8 cellular contexts compared by ENCODE assay signal in the genomic region with DNA sequence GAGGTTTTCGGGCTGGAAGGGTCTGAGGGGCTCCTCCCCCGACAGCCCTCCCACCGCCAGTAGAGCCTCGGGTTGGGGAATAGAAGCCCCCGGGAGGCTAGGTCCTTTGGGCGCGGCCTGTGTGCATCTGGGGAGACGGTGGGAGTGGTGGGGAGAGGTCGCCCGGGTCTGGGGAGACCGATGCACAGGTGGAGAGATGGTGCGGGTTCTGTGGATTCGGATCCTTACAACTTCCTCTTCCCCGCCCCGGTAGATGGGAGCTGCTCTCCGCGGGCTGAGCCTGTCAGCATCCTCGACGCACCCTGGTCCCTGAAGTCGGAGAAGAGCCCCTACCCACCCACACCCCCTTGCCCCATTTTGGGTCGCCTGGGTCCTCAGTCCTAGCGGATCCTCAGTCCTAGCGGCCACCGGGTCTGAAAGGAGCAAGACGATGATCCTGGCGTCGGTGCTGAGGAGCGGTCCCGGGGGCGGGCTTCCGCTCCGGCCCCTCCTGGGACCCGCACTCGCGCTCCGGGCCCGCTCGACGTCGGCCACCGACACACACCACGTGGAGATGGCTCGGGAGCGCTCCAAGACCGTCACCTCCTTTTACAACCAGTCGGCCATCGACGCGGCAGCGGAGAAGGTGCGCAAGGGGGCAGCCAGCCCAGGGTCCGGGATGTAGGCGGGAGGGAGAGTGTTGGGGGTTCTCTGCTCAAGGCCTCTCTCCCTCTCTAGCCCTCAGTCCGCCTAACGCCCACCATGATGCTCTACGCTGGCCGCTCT. TPM values are rescaled to one million over a fixed set of nuclear protein-coding genes. Genes with fewer than 3 reads are reported as not detected.
DNase-seq lines count a peak whose midpoint lies in the region; ATAC-seq and TF ChIP-seq lines count a peak whose summit lies in the region.

No MANE protein-coding gene starts in this region.

- no peak for ATAC-seq in effector memory CD8-positive, alpha-beta T cell (replicated peaks)
- no peak for ATAC-seq in natural killer cell treated with Interleukin-12 subunit alpha and Interleukin-12 subunit beta and Interleukin-15 and Interleukin-18, amount 100 ng/mL, for 72 hours
- no peak for ATAC-seq in HG03139 (IDR thresholded peaks at IDR 0.05; ENCODE audit: unreplicated experiment)
- no peak for ATAC-seq in GM18517 (IDR thresholded peaks at IDR 0.05; ENCODE audit: unreplicated experiment)

- H3K27me3 ChIP-seq in BLaER1 treated with 17β-estradiol and CSF1 and Interleukin-3, amounts not matched to agents 10 nM and 100 nM: no peaks in the 10 kb centered on the region
- H3K27me3 ChIP-seq in MM.1S (replicated peaks; ENCODE audit: insufficient read depth, low read length): no peaks in the 10 kb centered on the region

- no peaks in the 10 kb centered on the region for H3K9me3 ChIP-seq in BLaER1 treated with 17β-estradiol and CSF1 and Interleukin-3, amounts not matched to agents 10 nM and 100 nM (replicated peaks in 1 of 11)
- H3K9me3 ChIP-seq in MM.1S (replicated peaks; ENCODE audit: insufficient read depth, low read length): no peaks in the 10 kb centered on the region

- no peaks in the 10 kb centered on the region for H3K9me3 Mint-ChIP-seq in effector memory CD8-positive, alpha-beta T cell
- H3K9me3 Mint-ChIP-seq in natural killer cell treated with Interleukin-12 subunit alpha and Interleukin-12 subunit beta and Interleukin-15 and Interleukin-18, amount 100 ng/mL, for 72 hours: no peaks in the 10 kb centered on the region

- peaks cover 18% of the 10 kb centered on the region for H3K36me3 Mint-ChIP-seq in effector memory CD8-positive, alpha-beta T cell (ENCODE audit: insufficient read depth)
- H3K36me3 Mint-ChIP-seq in natural killer cell treated with Interleukin-12 subunit alpha and Interleukin-12 subunit beta and Interleukin-15 and Interleukin-18, amount 100 ng/mL, for 72 hours: no peaks in the 10 kb centered on the region

- H3K9me2 ChIP-seq in MM.1S (replicated peaks; ENCODE audit: insufficient read depth, low read length): no peaks in the 10 kb centered on the region

- peak overlapping the region; percentile 86 to 88 for H3K4me3 Mint-ChIP-seq in effector memory CD8-positive, alpha-beta T cell
- peak overlapping the region; percentile 87 for H3K4me3 Mint-ChIP-seq in natural killer cell treated with Interleukin-12 subunit alpha and Interleukin-12 subunit beta and Interleukin-15 and Interleukin-18, amount 100 ng/mL, for 72 hours

- no peaks in the 10 kb centered on the region for H3K27me3 Mint-ChIP-seq in effector memory CD8-positive, alpha-beta T cell
- no peaks in the 10 kb centered on the region for H3K27me3 Mint-ChIP-seq in natural killer cell treated with Interleukin-12 subunit alpha and Interleukin-12 subunit beta and Interleukin-15 and Interleukin-18, amount 100 ng/mL, for 72 hours

- H3K4me3 ChIP-seq in BLaER1 treated with 17β-estradiol and CSF1 and Interleukin-3, amounts not matched to agents 10 nM and 100 nM: peak overlapping the region; percentile 84 to 100 (median 98)
- H3K4me3 ChIP-seq in MM.1S (ENCODE audit: low read length): peak overlapping the region; percentile 98

- H3K4me1 ChIP-seq in BLaER1 treated with 17β-estradiol and CSF1 and Interleukin-3, amounts not matched to agents 10 nM and 100 nM: peaks cover 43 to 72% (median 57%) of the 10 kb centered on the region in 10 experiments
- H3K4me1 ChIP-seq in MM.1S (ENCODE audit: low read length): 0 out of 2 replicates have a peak, but pooled peaks cover 11% of the 10 kb centered on the region

- no peaks in the 10 kb centered on the region; a peak in 1 of 22 replicates for H4K20me1 ChIP-seq in BLaER1 treated with 17β-estradiol and CSF1 and Interleukin-3, amounts not matched to agents 10 nM and 100 nM
- H4K20me1 ChIP-seq in MM.1S (ENCODE audit: insufficient read depth, low read length): no peaks in the 10 kb centered on the region

- peaks cover 17% of the 10 kb centered on the region for H3F3A ChIP-seq in MM.1S (ENCODE audit: insufficient read depth, low read length)

- TF ChIP-seq CTCF in MM.1S (IDR thresholded peaks at IDR 0.05; ENCODE audit: low read length): no peak
- TF ChIP-seq CTCF in GM10266 (IDR thresholded peaks at IDR 0.05; ENCODE audit: control insufficient read depth, insufficient read depth, low read depth, missing control alignments): no peak

- H3K4me2 ChIP-seq in BLaER1 treated with 17β-estradiol and CSF1 and Interleukin-3, amounts not matched to agents 10 nM and 100 nM: peak overlapping the region; percentile 87 to 99 (median 96)
- H3K4me2 ChIP-seq in MM.1S (ENCODE audit: low read depth, low read length): peak overlapping the region; percentile 97

- H3K27ac ChIP-seq in BLaER1 treated with 17β-estradiol and CSF1 and Interleukin-3, amounts not matched to agents 10 nM and 100 nM: peak overlapping the region; percentile 85 to 96 (median 91)
- H3K27ac ChIP-seq in MM.1S (ENCODE audit: low read length): no peak overlapping the region

- H2AFZ ChIP-seq in MM.1S (ENCODE audit: low read length): peak overlapping the region; percentile 84

- DNase-seq in MM.1S: no peak
- no peak for DNase-seq in effector memory CD8-positive, alpha-beta T cell
- no peak for DNase-seq in natural killer cell treated with Interleukin-12 subunit alpha and Interleukin-12 subunit beta and Interleukin-15 and Interleukin-18, amount 100 ng/mL, for 72 hours (ENCODE audit: low spot score)
- no peak for DNase-seq in GM10266 (ENCODE audit: extremely low spot score)
- DNase-seq in NCI-H1930 (lab: John Stamatoyannopoulos, UW): no peak

- peaks cover 35 to 41% (median 38%) of the 10 kb centered on the region in 11 experiments for H3K36me3 ChIP-seq in BLaER1 treated with 17β-estradiol and CSF1 and Interleukin-3, amounts not matched to agents 10 nM and 100 nM
- no peaks in the 10 kb centered on the region for H3K36me3 ChIP-seq in MM.1S (replicated peaks; ENCODE audit: insufficient read depth, low read length)

- H3K27ac Mint-ChIP-seq in effector memory CD8-positive, alpha-beta T cell: peak overlapping the region; percentile 52 to 83
- H3K27ac Mint-ChIP-seq in natural killer cell treated with Interleukin-12 subunit alpha and Interleukin-12 subunit beta and Interleukin-15 and Interleukin-18, amount 100 ng/mL, for 72 hours: peak overlapping the region; percentile 28 to 80

- peaks cover 19% of the 10 kb centered on the region for H3K79me2 ChIP-seq in MM.1S (ENCODE audit: low read length)

- peaks cover 11 to 13% of the 10 kb centered on the region in 2 donors for H3K4me1 Mint-ChIP-seq in effector memory CD8-positive, alpha-beta T cell (ENCODE audit: low read depth in 2 of 2)
- H3K4me1 Mint-ChIP-seq in natural killer cell treated with Interleukin-12 subunit alpha and Interleukin-12 subunit beta and Interleukin-15 and Interleukin-18, amount 100 ng/mL, for 72 hours (ENCODE audit: low read depth in 2 of 2): peaks cover 17 to 20% of the 10 kb centered on the region in 2 donors

- H3K9ac ChIP-seq in BLaER1 treated with 17β-estradiol and CSF1 and Interleukin-3, amounts not matched to agents 10 nM and 100 nM: peak overlapping the region; percentile 88 to 98 (median 95)
- peak overlapping the region; percentile 97 for H3K9ac ChIP-seq in MM.1S (ENCODE audit: low read length)

RNA-seq across cellular contexts. Expression of a gene that starts 0.8 kb away (rescaled TPM):
- 10 to 100 TPM; 42.7 to 43.1 TPM for total RNA-seq in natural killer cell treated with Interleukin-12 subunit alpha and Interleukin-12 subunit beta and Interleukin-15 and Interleukin-18, amount 100 ng/mL, for 72 hours

RNA-seq across cellular contexts. Expression of a gene that starts 8.5 kb away (rescaled TPM):
- total RNA-seq in natural killer cell treated with Interleukin-12 subunit alpha and Interleukin-12 subunit beta and Interleukin-15 and Interleukin-18, amount 100 ng/mL, for 72 hours: 10 to 100 TPM; 39.5 to 67.3 TPM

RNA-seq across cellular contexts. Expression of a gene that starts 14.4 kb away (rescaled TPM):
- total RNA-seq in natural killer cell treated with Interleukin-12 subunit alpha and Interleukin-12 subunit beta and Interleukin-15 and Interleukin-18, amount 100 ng/mL, for 72 hours: 10 to 100 TPM; 65.2 to 84.6 TPM

RNA-seq across cellular contexts. Expression of a gene that starts 20.2 kb away (rescaled TPM):
- 1 to 10 TPM; 4.1 to 5.1 TPM for total RNA-seq in natural killer cell treated with Interleukin-12 subunit alpha and Interleukin-12 subunit beta and Interleukin-15 and Interleukin-18, amount 100 ng/mL, for 72 hours

RNA-seq across cellular contexts. Expression of a gene that starts 26.6 kb away (rescaled TPM):
- total RNA-seq in natural killer cell treated with Interleukin-12 subunit alpha and Interleukin-12 subunit beta and Interleukin-15 and Interleukin-18, amount 100 ng/mL, for 72 hours: not detected
